ENCODE assay signal across 9 cellular contexts in the genomic region with DNA sequence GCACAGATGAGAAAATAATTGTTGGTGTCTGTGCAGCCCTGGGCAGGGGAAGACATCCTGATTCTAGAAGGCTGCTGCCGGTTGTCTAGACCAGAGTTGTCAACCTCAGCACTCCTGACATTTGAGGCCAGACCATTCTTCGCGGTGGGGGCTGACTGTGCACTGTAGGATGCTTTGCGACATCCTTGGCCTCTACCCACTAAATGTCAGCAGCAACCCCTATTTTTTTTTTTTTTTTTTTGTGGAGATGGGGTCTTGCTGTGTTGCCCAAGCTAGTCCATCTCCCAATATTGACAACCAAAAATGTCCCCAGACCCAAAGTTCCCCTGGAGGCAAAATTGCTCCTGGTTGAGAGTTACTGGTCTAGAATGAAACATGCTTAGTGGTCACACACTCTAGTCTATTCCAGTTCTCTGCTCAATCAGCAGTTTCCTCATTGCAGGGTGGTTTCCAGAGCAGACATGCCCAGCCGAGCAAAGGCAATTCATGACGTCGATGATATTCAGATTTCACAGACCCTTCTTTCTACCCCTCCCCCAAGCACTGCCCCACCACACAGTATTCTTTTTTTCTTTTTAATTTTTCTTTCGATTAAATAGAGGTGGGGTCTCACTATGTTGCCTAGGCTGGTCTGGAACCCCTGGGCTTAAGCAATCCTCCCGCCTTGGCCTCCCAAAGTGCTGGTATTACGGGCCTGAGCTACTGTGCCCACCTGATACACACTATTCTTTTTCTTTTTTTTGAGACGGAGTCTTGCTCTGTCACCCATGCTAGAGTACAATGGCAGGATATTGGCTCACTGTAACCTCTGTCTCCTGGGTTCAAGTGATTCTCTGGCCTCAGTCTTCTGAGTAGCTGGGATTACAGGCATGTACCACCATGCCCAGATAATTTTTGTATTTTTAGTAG. TPM values are rescaled to one million over a fixed set of nuclear protein-coding genes. Genes with fewer than 3 reads are reported as not detected.
A peak's percentile ranks its signal among the peaks of the same experiment; 100 is the strongest.
DNase-seq lines count a peak whose midpoint lies in the region; ATAC-seq, FAIRE-seq and TF ChIP-seq lines count a peak whose summit lies in the region.
"Had no signal": no experiment of that assay in that cellular context is flagged by ENCODE, and none has a peak within 500 bp of the region (broad histone marks: within the 10 kb centered on the region; RNA-seq: fewer than 3 reads in every experiment).

No MANE protein-coding gene starts in this region.

- H3K27me3 Mint-ChIP-seq in nephron progenitor cell (ENCODE audit: low read depth, poor library complexity) (peaks cover 19% of the 10 kb centered on the region), WTC11 (ENCODE audit: low read depth) (no peaks in the 10 kb centered on the region)

- H3K4me1 Mint-ChIP-seq in nephron progenitor cell (peaks cover 30% of the 10 kb centered on the region), WTC11 (no peaks in the 10 kb centered on the region)

- H3K4me3 Mint-ChIP-seq in nephron progenitor cell (no peak overlapping the region), WTC11 (no peak overlapping the region)

- CTCF ChIA-PET in WTC11 (lab: Charles Lee): no interaction called here

- ATAC-seq in GM19025 (IDR thresholded peaks at IDR 0.05; ENCODE audit: low read depth, unreplicated experiment): peak; percentile 42
- ATAC-seq in HG02840 (IDR thresholded peaks at IDR 0.05; ENCODE audit: low FRiP score, unreplicated experiment): peak; percentile 47
- ATAC-seq in WTC11: no peak

- POLR2A ChIA-PET in WTC11 (lab: Charles Lee): no interaction called here

- FAIRE-seq in frontal cortex (lab: Jason Lieb, UNC): no peak

- H3K27ac Mint-ChIP-seq in nephron progenitor cell (peak overlapping the region; percentile 57), WTC11 (no peak overlapping the region)

- peak; percentile 92 for DNase-seq in RPMI8226
- no peak for DNase-seq in nephron progenitor cell
- no peak for DNase-seq in WTC11 (ENCODE audit: low spot score)
- DNase-seq in frontal cortex (ENCODE audit: low spot score in 2 of 2): no peak
- DNase-seq in AG08396 (ENCODE audit: low spot score): no peak
- no peak for DNase-seq in activated naive CD4-positive, alpha-beta T cell treated with anti-CD3 and anti-CD28 coated beads, Interleukin-2, amount 50 U/mL, for 16 hours
- DNase-seq: SK-N-SH had no signal

- H3K36me3 Mint-ChIP-seq in nephron progenitor cell (ENCODE audit: low read depth) (no peaks in the 10 kb centered on the region), WTC11 (no peaks in the 10 kb centered on the region)

- no peak for TF ChIP-seq CTCF in nephron progenitor cell (IDR thresholded peaks at IDR 0.05)
- no peak for TF ChIP-seq CTCF in WTC11 (IDR thresholded peaks at IDR 0.05)

- no peaks in the 10 kb centered on the region for H3K9me3 Mint-ChIP-seq in nephron progenitor cell
- no peaks in the 10 kb centered on the region for H3K9me3 Mint-ChIP-seq in WTC11

TF ChIP-seq in WTC11, 78 proteins besides CTCF, POLR2A, EP300 and RAD21 (continues in another document):
- TF ChIP-seq ZNF423 (CRISPR knock-in tag; IDR thresholded peaks at IDR 0.05) (no peak), ZNF671 (CRISPR knock-in tag; IDR thresholded peaks at IDR 0.05) (no peak), ZNF138 (CRISPR knock-in tag; conservative IDR thresholded peaks at IDR 0.05) (no peak), ZNF219 (CRISPR knock-in tag; IDR thresholded peaks at IDR 0.05; ENCODE audit: borderline replicate concordance) (no peak), ZNF416 (CRISPR knock-in tag; IDR thresholded peaks at IDR 0.05) (no peak), ESRRA (CRISPR knock-in tag; IDR thresholded peaks at IDR 0.05; ENCODE audit: borderline replicate concordance) (no peak), NR2C2 (CRISPR knock-in tag; IDR thresholded peaks at IDR 0.05) (no peak), FOXK1 (CRISPR knock-in tag; IDR thresholded peaks at IDR 0.05) (no peak)
- TF ChIP-seq, protein P1, sequence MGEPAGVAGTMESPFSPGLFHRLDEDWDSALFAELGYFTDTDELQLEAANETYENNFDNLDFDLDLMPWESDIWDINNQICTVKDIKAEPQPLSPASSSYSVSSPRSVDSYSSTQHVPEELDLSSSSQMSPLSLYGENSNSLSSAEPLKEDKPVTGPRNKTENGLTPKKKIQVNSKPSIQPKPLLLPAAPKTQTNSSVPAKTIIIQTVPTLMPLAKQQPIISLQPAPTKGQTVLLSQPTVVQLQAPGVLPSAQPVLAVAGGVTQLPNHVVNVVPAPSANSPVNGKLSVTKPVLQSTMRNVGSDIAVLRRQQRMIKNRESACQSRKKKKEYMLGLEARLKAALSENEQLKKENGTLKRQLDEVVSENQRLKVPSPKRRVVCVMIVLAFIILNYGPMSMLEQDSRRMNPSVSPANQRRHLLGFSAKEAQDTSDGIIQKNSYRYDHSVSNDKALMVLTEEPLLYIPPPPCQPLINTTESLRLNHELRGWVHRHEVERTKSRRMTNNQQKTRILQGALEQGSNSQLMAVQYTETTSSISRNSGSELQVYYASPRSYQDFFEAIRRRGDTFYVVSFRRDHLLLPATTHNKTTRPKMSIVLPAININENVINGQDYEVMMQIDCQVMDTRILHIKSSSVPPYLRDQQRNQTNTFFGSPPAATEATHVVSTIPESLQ (CRISPR knock-in tag; IDR thresholded peaks at IDR 0.05): no peak
- TF ChIP-seq, protein P2, sequence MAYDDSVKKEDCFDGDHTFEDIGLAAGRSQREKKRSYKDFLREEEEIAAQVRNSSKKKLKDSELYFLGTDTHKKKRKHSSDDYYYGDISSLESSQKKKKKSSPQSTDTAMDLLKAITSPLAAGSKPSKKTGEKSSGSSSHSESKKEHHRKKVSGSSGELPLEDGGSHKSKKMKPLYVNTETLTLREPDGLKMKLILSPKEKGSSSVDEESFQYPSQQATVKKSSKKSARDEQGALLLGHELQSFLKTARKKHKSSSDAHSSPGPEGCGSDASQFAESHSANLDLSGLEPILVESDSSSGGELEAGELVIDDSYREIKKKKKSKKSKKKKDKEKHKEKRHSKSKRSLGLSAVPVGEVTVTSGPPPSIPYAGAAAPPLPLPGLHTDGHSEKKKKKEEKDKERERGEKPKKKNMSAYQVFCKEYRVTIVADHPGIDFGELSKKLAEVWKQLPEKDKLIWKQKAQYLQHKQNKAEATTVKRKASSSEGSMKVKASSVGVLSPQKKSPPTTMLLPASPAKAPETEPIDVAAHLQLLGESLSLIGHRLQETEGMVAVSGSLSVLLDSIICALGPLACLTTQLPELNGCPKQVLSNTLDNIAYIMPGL (CRISPR knock-in tag; IDR thresholded peaks at IDR 0.05): no peak
- TF ChIP-seq, protein P3, sequence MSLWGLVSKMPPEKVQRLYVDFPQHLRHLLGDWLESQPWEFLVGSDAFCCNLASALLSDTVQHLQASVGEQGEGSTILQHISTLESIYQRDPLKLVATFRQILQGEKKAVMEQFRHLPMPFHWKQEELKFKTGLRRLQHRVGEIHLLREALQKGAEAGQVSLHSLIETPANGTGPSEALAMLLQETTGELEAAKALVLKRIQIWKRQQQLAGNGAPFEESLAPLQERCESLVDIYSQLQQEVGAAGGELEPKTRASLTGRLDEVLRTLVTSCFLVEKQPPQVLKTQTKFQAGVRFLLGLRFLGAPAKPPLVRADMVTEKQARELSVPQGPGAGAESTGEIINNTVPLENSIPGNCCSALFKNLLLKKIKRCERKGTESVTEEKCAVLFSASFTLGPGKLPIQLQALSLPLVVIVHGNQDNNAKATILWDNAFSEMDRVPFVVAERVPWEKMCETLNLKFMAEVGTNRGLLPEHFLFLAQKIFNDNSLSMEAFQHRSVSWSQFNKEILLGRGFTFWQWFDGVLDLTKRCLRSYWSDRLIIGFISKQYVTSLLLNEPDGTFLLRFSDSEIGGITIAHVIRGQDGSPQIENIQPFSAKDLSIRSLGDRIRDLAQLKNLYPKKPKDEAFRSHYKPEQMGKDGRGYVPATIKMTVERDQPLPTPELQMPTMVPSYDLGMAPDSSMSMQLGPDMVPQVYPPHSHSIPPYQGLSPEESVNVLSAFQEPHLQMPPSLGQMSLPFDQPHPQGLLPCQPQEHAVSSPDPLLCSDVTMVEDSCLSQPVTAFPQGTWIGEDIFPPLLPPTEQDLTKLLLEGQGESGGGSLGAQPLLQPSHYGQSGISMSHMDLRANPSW (CRISPR knock-in tag; conservative IDR thresholded peaks at IDR 0.05; ENCODE audit: low read depth): no peak
- TF ChIP-seq, protein P4, sequence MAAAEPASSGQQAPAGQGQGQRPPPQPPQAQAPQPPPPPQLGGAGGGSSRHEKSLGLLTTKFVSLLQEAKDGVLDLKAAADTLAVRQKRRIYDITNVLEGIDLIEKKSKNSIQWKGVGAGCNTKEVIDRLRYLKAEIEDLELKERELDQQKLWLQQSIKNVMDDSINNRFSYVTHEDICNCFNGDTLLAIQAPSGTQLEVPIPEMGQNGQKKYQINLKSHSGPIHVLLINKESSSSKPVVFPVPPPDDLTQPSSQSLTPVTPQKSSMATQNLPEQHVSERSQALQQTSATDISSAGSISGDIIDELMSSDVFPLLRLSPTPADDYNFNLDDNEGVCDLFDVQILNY (CRISPR knock-in tag; IDR thresholded peaks at IDR 0.05): no peak
- TF ChIP-seq, protein P5, sequence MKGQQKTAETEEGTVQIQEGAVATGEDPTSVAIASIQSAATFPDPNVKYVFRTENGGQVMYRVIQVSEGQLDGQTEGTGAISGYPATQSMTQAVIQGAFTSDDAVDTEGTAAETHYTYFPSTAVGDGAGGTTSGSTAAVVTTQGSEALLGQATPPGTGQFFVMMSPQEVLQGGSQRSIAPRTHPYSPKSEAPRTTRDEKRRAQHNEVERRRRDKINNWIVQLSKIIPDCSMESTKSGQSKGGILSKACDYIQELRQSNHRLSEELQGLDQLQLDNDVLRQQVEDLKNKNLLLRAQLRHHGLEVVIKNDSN (CRISPR knock-in tag; IDR thresholded peaks at IDR 0.05): no peak
- TF ChIP-seq, protein P6, sequence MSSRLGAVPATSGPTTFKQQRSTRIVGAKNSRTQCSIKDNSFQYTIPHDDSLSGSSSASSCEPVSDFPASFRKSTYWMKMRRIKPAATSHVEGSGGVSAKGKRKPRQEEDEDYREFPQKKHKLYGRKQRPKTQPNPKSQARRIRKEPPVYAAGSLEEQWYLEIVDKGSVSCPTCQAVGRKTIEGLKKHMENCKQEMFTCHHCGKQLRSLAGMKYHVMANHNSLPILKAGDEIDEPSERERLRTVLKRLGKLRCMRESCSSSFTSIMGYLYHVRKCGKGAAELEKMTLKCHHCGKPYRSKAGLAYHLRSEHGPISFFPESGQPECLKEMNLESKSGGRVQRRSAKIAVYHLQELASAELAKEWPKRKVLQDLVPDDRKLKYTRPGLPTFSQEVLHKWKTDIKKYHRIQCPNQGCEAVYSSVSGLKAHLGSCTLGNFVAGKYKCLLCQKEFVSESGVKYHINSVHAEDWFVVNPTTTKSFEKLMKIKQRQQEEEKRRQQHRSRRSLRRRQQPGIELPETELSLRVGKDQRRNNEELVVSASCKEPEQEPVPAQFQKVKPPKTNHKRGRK (CRISPR knock-in tag; IDR thresholded peaks at IDR 0.05; ENCODE audit: borderline replicate concordance): no peak

RNA-seq across cellular contexts. Expression of a gene that starts 9.0 kb away (rescaled TPM):
- total RNA-seq in WTC11 (2021) (not detected in 3 replicates), frontal cortex (2.0 TPM)

RNA-seq across cellular contexts. Expression of a gene that starts 13.2 kb away (rescaled TPM):
- total RNA-seq in WTC11 (2021) (47.7 to 50.3 TPM (median 50.2 TPM) in 3 replicates), frontal cortex (6.1 TPM)

RNA-seq across cellular contexts. Expression of a gene that starts 24.6 kb away (rescaled TPM):
- 2.9 to 3.7 TPM (median 3.1 TPM) in 3 replicates for total RNA-seq in WTC11 (2021)
- 0.41 TPM for total RNA-seq in frontal cortex

RNA-seq across cellular contexts. Expression of a gene that starts 26.6 kb away (rescaled TPM):
- total RNA-seq in WTC11 (2021) (90.9 to 120 TPM (median 93.2 TPM) in 3 replicates), frontal cortex (2.0 TPM)

RNA-seq across cellular contexts. Expression of a gene that starts 31.7 kb away (rescaled TPM):
- total RNA-seq in WTC11 (2021) (72.5 to 84.1 TPM (median 82.6 TPM) in 3 replicates), frontal cortex (3.7 TPM)
